In the genomic region with DNA sequence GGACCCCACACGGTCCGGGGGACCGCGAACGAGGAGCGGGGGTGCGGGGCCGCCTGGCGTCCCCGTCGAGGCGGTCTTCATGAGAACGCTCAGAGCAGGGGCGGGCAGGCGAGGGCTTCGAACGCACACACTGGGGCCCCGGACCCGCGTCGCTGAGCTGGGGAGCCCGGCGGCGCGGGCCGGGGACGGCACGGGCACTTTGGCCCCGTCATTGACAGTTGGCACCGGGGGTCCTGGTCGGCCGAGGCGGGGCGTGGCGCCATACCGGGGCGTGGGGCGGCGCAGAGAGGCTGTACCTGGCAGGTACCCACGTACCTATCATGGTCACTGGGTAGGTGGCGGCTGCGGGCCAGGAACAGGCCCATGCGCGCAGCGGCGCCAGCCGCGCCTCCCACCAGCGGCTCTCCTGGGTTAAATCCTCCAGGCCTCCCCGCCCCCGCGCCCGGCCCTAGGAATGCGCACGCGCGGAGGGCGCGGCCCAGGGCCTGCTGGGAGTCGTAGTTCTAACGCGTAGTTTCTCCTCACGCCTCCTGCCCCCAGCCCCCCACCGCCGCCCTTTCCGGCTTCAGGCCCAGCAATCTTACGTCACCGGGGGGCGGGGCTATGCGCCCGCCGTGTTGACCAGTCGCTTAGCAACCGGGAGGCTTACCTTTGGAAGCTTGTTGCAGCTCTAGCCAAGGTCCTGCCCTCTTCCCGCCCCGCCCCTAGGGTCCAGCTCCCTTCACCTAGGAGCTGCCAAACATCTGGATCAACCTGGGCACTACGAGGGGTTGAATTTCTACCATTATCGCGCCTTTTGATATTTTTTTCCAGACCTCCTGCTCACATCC, we compare ENCODE assay signal across 8 cellular contexts. TPM values are rescaled to one million over a fixed set of nuclear protein-coding genes. Genes with fewer than 3 reads are reported as not detected.
DNase-seq lines count a peak whose midpoint lies in the region; ATAC-seq and TF ChIP-seq lines count a peak whose summit lies in the region.

Gene PACRG (plus strand): TSS at position 628 of the 830 bp plus-strand sequence.
Gene PRKN (minus strand): TSS at position 420 of the 830 bp plus-strand sequence.

- peaks cover 18% of the 10 kb centered on the region for H3K4me1 Mint-ChIP-seq in activated naive CD8-positive, alpha-beta T cell treated with anti-CD3 and anti-CD28 coated beads for 36 hours
- peaks cover 3% of the 10 kb centered on the region for H3K4me1 Mint-ChIP-seq in glutamatergic neuron (ENCODE audit: low read depth, unreplicated experiment)

- H3K4me1 ChIP-seq in HAP-1 = peaks cover 6% of the 10 kb centered on the region
- H3K4me1 ChIP-seq in MM.1S (ENCODE audit: low read length) = no peaks in the 10 kb centered on the region
- peaks cover 16% of the 10 kb centered on the region for H3K4me1 ChIP-seq in suprapubic skin

- no peaks in the 10 kb centered on the region for H3F3A ChIP-seq in MM.1S (ENCODE audit: insufficient read depth, low read length)

- H2AFZ ChIP-seq in MM.1S (ENCODE audit: low read length) = peak within 1 kb of the TSS; percentile 45; the same call in 1 of the 2 replicates

- peak within 1 kb of the TSS; percentile 94 for H3K4me3 Mint-ChIP-seq in activated naive CD8-positive, alpha-beta T cell treated with anti-CD3 and anti-CD28 coated beads for 36 hours
- peak within 1 kb of the TSS; percentile 94 for H3K4me3 Mint-ChIP-seq in glutamatergic neuron (ENCODE audit: unreplicated experiment)

- peak within 1 kb of the TSS; percentile 76 for H3K9ac ChIP-seq in MM.1S (ENCODE audit: low read length)

- H3K79me2 ChIP-seq in MM.1S (ENCODE audit: low read length) = no peaks in the 10 kb centered on the region

- H4K20me1 ChIP-seq in MM.1S (ENCODE audit: insufficient read depth, low read length) = no peaks in the 10 kb centered on the region

- H3K36me3 Mint-ChIP-seq in activated naive CD8-positive, alpha-beta T cell treated with anti-CD3 and anti-CD28 coated beads for 36 hours = peaks cover 2% of the 10 kb centered on the region
- H3K36me3 Mint-ChIP-seq in glutamatergic neuron (ENCODE audit: unreplicated experiment) = no peaks in the 10 kb centered on the region

- TF ChIP-seq EP300 in suprapubic skin (IDR thresholded peaks at IDR 0.05) = no peak

- H3K27ac Mint-ChIP-seq in activated naive CD8-positive, alpha-beta T cell treated with anti-CD3 and anti-CD28 coated beads for 36 hours = peak within 1 kb of the TSS; percentile 92
- H3K27ac Mint-ChIP-seq in glutamatergic neuron (ENCODE audit: unreplicated experiment) = peak within 1 kb of the TSS; percentile 72

- H3K9me3 ChIP-seq in HAP-1 = no peaks in the 10 kb centered on the region
- H3K9me3 ChIP-seq in MM.1S (replicated peaks; ENCODE audit: insufficient read depth, low read length) = no peaks in the 10 kb centered on the region
- H3K9me3 ChIP-seq in suprapubic skin = no peaks in the 10 kb centered on the region

- peak within 1 kb of the TSS; percentile 57; the same call in 1 of the 2 replicates for H3K27ac ChIP-seq in MM.1S (ENCODE audit: low read length)
- H3K27ac ChIP-seq in suprapubic skin = peak within 1 kb of the TSS; percentile 85

- H3K27me3 Mint-ChIP-seq in activated naive CD8-positive, alpha-beta T cell treated with anti-CD3 and anti-CD28 coated beads for 36 hours = peaks cover 3% of the 10 kb centered on the region
- peaks cover 3% of the 10 kb centered on the region for H3K27me3 Mint-ChIP-seq in glutamatergic neuron (ENCODE audit: unreplicated experiment)

- ATAC-seq in SK-N-SH treated with all-trans-retinoic acid at 6 μM for 48 hours = peak; percentile 99

- H3K27me3 ChIP-seq in HAP-1 (ENCODE audit: low read depth) = no peaks in the 10 kb centered on the region
- no peaks in the 10 kb centered on the region for H3K27me3 ChIP-seq in MM.1S (replicated peaks; ENCODE audit: insufficient read depth, low read length)
- H3K27me3 ChIP-seq in suprapubic skin = no peaks in the 10 kb centered on the region

- in situ Hi-C loops in HAP-1 (cut with MboI; ENCODE audit: low sequenced_read_pairs) = no loop called here

- H3K4me3 ChIP-seq in HAP-1 (peak within 1 kb of the TSS; percentile 63), MM.1S (ENCODE audit: low read length) (peak within 1 kb of the TSS; percentile 62), suprapubic skin (peak within 1 kb of the TSS; percentile 69)

- under 1% methylated on average over 32 of the region's 79 CpGs for WGBS in suprapubic skin

- no peaks in the 10 kb centered on the region for H3K9me2 ChIP-seq in MM.1S (replicated peaks; ENCODE audit: insufficient read depth, low read length)

- H3K36me3 ChIP-seq in HAP-1 (replicated peaks) = no peaks in the 10 kb centered on the region
- H3K36me3 ChIP-seq in MM.1S (replicated peaks; ENCODE audit: insufficient read depth, low read length) = no peaks in the 10 kb centered on the region
- no peaks in the 10 kb centered on the region for H3K36me3 ChIP-seq in suprapubic skin

- TF ChIP-seq POLR2A in suprapubic skin (IDR thresholded peaks at IDR 0.05) = peak; percentile 19 to 89

- peaks cover 3% of the 10 kb centered on the region for H3K9me3 Mint-ChIP-seq in activated naive CD8-positive, alpha-beta T cell treated with anti-CD3 and anti-CD28 coated beads for 36 hours
- H3K9me3 Mint-ChIP-seq in glutamatergic neuron (ENCODE audit: unreplicated experiment) = peaks cover 2% of the 10 kb centered on the region

- TF ChIP-seq CTCF in MM.1S (IDR thresholded peaks at IDR 0.05; ENCODE audit: low read length) = no peak
- TF ChIP-seq CTCF in glutamatergic neuron (IDR thresholded peaks at IDR 0.05; ENCODE audit: partially characterized antibody, unreplicated experiment) = no peak
- no peak for TF ChIP-seq CTCF in suprapubic skin (IDR thresholded peaks at IDR 0.05)

- peak within 1 kb of the TSS; percentile 45 for H3K4me2 ChIP-seq in MM.1S (ENCODE audit: low read depth, low read length)

- DNase-seq in ELR (ENCODE audit: low read depth) = peak; percentile 98
- peak; percentile 98 to 100 for DNase-seq in HAP-1 (ENCODE audit: low spot score in 2 of 2)
- peak; percentile 95 for DNase-seq in MM.1S
- peak; percentile 99 for DNase-seq in activated naive CD8-positive, alpha-beta T cell treated with anti-CD3 and anti-CD28 coated beads for 36 hours
- DNase-seq in glutamatergic neuron = peak; percentile 100
- peak; percentile 98 for DNase-seq in occipital lobe (lab: John Stamatoyannopoulos, UW)
- peak; percentile 98 to 99 for DNase-seq in suprapubic skin (ENCODE audit: low spot score in 2 of 2)

TF ChIP-seq in SK-N-SH treated with all-trans-retinoic acid at 6 μM for 48 hours, 23 proteins besides CTCF, POLR2A, EP300 and RAD21 (continues in another document):
- no peak for TF ChIP-seq CSDC2 (CRISPR knock-in tag; IDR thresholded peaks at IDR 0.05)
- no peak for TF ChIP-seq GLIS3 (CRISPR knock-in tag; IDR thresholded peaks at IDR 0.05)
- no peak for TF ChIP-seq ZFP30 (CRISPR knock-in tag; IDR thresholded peaks at IDR 0.05)
- no peak for TF ChIP-seq BACH2 (CRISPR knock-in tag; IDR thresholded peaks at IDR 0.05; ENCODE audit: borderline replicate concordance)
- TF ChIP-seq PPARA (CRISPR knock-in tag; IDR thresholded peaks at IDR 0.05; ENCODE audit: borderline replicate concordance) = no peak
- no peak for TF ChIP-seq ZNF70 (CRISPR knock-in tag; IDR thresholded peaks at IDR 0.05)
- TF ChIP-seq, protein P1, sequence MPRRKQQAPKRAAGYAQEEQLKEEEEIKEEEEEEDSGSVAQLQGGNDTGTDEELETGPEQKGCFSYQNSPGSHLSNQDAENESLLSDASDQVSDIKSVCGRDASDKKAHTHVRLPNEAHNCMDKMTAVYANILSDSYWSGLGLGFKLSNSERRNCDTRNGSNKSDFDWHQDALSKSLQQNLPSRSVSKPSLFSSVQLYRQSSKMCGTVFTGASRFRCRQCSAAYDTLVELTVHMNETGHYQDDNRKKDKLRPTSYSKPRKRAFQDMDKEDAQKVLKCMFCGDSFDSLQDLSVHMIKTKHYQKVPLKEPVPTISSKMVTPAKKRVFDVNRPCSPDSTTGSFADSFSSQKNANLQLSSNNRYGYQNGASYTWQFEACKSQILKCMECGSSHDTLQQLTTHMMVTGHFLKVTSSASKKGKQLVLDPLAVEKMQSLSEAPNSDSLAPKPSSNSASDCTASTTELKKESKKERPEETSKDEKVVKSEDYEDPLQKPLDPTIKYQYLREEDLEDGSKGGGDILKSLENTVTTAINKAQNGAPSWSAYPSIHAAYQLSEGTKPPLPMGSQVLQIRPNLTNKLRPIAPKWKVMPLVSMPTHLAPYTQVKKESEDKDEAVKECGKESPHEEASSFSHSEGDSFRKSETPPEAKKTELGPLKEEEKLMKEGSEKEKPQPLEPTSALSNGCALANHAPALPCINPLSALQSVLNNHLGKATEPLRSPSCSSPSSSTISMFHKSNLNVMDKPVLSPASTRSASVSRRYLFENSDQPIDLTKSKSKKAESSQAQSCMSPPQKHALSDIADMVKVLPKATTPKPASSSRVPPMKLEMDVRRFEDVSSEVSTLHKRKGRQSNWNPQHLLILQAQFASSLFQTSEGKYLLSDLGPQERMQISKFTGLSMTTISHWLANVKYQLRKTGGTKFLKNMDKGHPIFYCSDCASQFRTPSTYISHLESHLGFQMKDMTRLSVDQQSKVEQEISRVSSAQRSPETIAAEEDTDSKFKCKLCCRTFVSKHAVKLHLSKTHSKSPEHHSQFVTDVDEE (CRISPR knock-in tag; IDR thresholded peaks at IDR 0.05) = no peak; the same call in 1 of the 2 replicates
- no peak for TF ChIP-seq ZFP3 (CRISPR knock-in tag; IDR thresholded peaks at IDR 0.05)
- no peak for TF ChIP-seq TCF4 (CRISPR knock-in tag; IDR thresholded peaks at IDR 0.05; ENCODE audit: borderline replicate concordance)

RNA-seq across cellular contexts. Expression of gene PACRG, which starts in this region (rescaled TPM):
- under 1 TPM in 1 of 2 experiments, not detected in 1; 0.50 TPM for total RNA-seq in activated naive CD8-positive, alpha-beta T cell treated with anti-CD3 and anti-CD28 coated beads for 36 hours
- not detected for total RNA-seq in glutamatergic neuron (ENCODE audit: unreplicated experiment)
- 6.7 TPM for total RNA-seq in occipital lobe
- total RNA-seq in suprapubic skin = 1 to 10 TPM; 1.1 to 2.3 (median 2.0) TPM

RNA-seq across cellular contexts. Expression of gene PRKN, which starts in this region (rescaled TPM):
- total RNA-seq in activated naive CD8-positive, alpha-beta T cell treated with anti-CD3 and anti-CD28 coated beads for 36 hours = under 1 TPM; 0.26 to 0.52 TPM
- total RNA-seq in glutamatergic neuron (ENCODE audit: unreplicated experiment) (7.0 TPM), occipital lobe (5.9 TPM), suprapubic skin (10 to 100 TPM in 2 of 4 donors, 1 to 10 TPM in 2; 7.2 to 22.8 (median 14.4) TPM)

Comparison
In these comparisons a context has a peak if more than half of its experiments do, and no peak if none do; other contexts are left out.
1. Peak in every context shown above with its lines: DNase-seq, ATAC-seq, H3K4me3 ChIP-seq and H3K27ac ChIP-seq.
2. Peak in DNase-seq in activated naive CD8-positive, alpha-beta T cell treated with anti-CD3 and anti-CD28 coated beads for 36 hours; RNA of the genes that start here not detected or under 1 TPM.